In genomic region chr18:47263197-47263827, GRCh38 we compare ENCODE assay signal across 14 cellular contexts. TPM values are rescaled to one million over a fixed set of nuclear protein-coding genes. Genes with fewer than 3 reads are reported as not detected.
A peak's percentile ranks its signal among the peaks of the same experiment; 100 is the strongest.
DNase-seq lines count a peak whose midpoint lies in the region; ATAC-seq, FAIRE-seq and TF ChIP-seq lines count a peak whose summit lies in the region.
"Had no signal": no experiment of that assay in that cellular context is flagged by ENCODE, and none has a peak within 500 bp of the region (broad histone marks: within the 10 kb centered on the region; RNA-seq: fewer than 3 reads in every experiment).

No MANE protein-coding gene starts in this region.

- TF ChIP-seq CTCF in left ventricle myocardium inferior (IDR thresholded peaks at IDR 0.05; ENCODE audit: borderline replicate concordance) (no peak), brain (conservative IDR thresholded peaks at IDR 0.05) (peak; percentile 45 to 59)

- peaks cover 32% of the 10 kb centered on the region for H3K4me1 Mint-ChIP-seq in brain

- H3K9me3 Mint-ChIP-seq in brain, result peaks cover 0 to 15% (median 3%) of the 10 kb centered on the region in 5 experiments

- H3K4me3 Mint-ChIP-seq in brain, result peak overlapping the region; percentile 61 to 79 (median 78)

- no peak overlapping the region for H3K27ac ChIP-seq in left ventricle myocardium inferior (replicated peaks)

- peaks cover 99% of the 10 kb centered on the region for H3K27me3 Mint-ChIP-seq in brain

- H3K36me3 ChIP-seq in left ventricle myocardium inferior, result no peaks in the 10 kb centered on the region

- peak overlapping the region; percentile 40 for H3K4me3 ChIP-seq in left ventricle myocardium inferior

- no peak overlapping the region for H3K27ac Mint-ChIP-seq in brain
- H3K27ac Mint-ChIP-seq: activated naive CD8-positive, alpha-beta T cell had no signal

- peaks cover 100% of the 10 kb centered on the region for H3K27me3 ChIP-seq in left ventricle myocardium inferior (ENCODE audit: low read depth)

- peaks cover 18% of the 10 kb centered on the region for H3K4me1 ChIP-seq in left ventricle myocardium inferior

- no peaks in the 10 kb centered on the region for H3K36me3 Mint-ChIP-seq in brain
- H3K36me3 Mint-ChIP-seq: activated naive CD8-positive, alpha-beta T cell had no signal

- DNase-seq in left ventricle myocardium inferior (no peak), left cardiac atrium (no peak), kidney tubule cell (ENCODE audit: low spot score) (peak; percentile 20), urothelium cell line (ENCODE audit: low spot score) (peak; percentile 68)
- DNase-seq in stimulated activated CD4-positive, alpha-beta T cell treated with anti-CD3 and anti-CD28 coated beads, Interleukin-4, amount 100 ng/mL, for 4 hours, result no peak
- DNase-seq: activated CD4-positive, alpha-beta T cell treated with anti-CD3 and anti-CD28 coated beads for 4 hours; C1 segment of cervical spinal cord; NCI-H1105 had no signal

- no peak for FAIRE-seq in urothelium cell line (lab: Jason Lieb, UNC)
- FAIRE-seq: frontal cortex, RCC 7860 had no signal

- H3K9me3 ChIP-seq in left ventricle myocardium inferior (replicated peaks), result no peaks in the 10 kb centered on the region

- no peak for ATAC-seq in left cardiac atrium
- no peak for ATAC-seq in GM21390 (IDR thresholded peaks at IDR 0.05; ENCODE audit: unreplicated experiment)
- no peak for ATAC-seq in HG03159 (IDR thresholded peaks at IDR 0.05; ENCODE audit: unreplicated experiment)

- intact Hi-C loops in left ventricle myocardium inferior (cut with micrococcal nuclease) (no loop called here), left cardiac atrium (cut with DNase I) (no loop called here)

RNA-seq across cellular contexts. Expression of gene SKOR2, which starts 11.9 kb away (rescaled TPM):
- total RNA-seq in left ventricle myocardium inferior (not detected), left cardiac atrium (not detected)
- polyA plus RNA-seq in brain (ENCODE audit: insufficient read depth, low read depth, low replicate concordance), result not detected
- total RNA-seq: frontal cortex had no signal

Comparison
In these comparisons a context has a peak if more than half of its experiments do, and no peak if none do; other contexts are left out.
1. DNase-seq: peak in kidney tubule cell (single experiment) and urothelium cell line (single experiment); none in left ventricle myocardium inferior (single experiment), left cardiac atrium (single experiment) and stimulated activated CD4-positive, alpha-beta T cell treated with anti-CD3 and anti-CD28 coated beads, Interleukin-4, amount 100 ng/mL, for 4 hours (0 of 2).